Comparison of ENCODE assay signal across 10 cellular contexts in genomic region chr4:73187325-73187724, GRCh38.
DNase-seq lines count a peak whose midpoint lies in the region; ATAC-seq and TF ChIP-seq lines count a peak whose summit lies in the region.
"Had no signal": no experiment of that assay in that cellular context is flagged by ENCODE, and none has a peak within 500 bp of the region (broad histone marks: within the 10 kb centered on the region; RNA-seq: fewer than 3 reads in every experiment).

No MANE protein-coding gene starts in this region.

- ATAC-seq in GM19455 (IDR thresholded peaks at IDR 0.05; ENCODE audit: unreplicated experiment) (peak; percentile 64), upper lobe of left lung (ENCODE audit: low FRiP score in 2 of 2) (no peak), GM19397 (IDR thresholded peaks at IDR 0.05; ENCODE audit: unreplicated experiment) (no peak)

- H3K9me3 ChIP-seq in HUES48 (ENCODE audit: control insufficient read depth, insufficient read depth, low read length), result no peaks in the 10 kb centered on the region
- no peaks in the 10 kb centered on the region for H3K9me3 ChIP-seq in upper lobe of left lung
- H3K9me3 ChIP-seq in uterus, result no peaks in the 10 kb centered on the region
- H3K9me3 ChIP-seq: SJCRH30 had no signal

- no peak for TF ChIP-seq CTCF in upper lobe of left lung (IDR thresholded peaks at IDR 0.05)
- TF ChIP-seq CTCF in uterus (IDR thresholded peaks at IDR 0.05), result no peak

- DNase-seq in A172 (ENCODE audit: low spot score), result peak; percentile 1
- DNase-seq in dermis microvascular lymphatic vessel endothelial cell (ENCODE audit: low read depth in 2 of 2), result peak; percentile 60 to 84
- no peak for DNase-seq in upper lobe of left lung
- no peak for DNase-seq in NCI-H1048 (lab: John Stamatoyannopoulos, UW)
- DNase-seq in uterus, result no peak
- DNase-seq: NCI-H2081 treated with DMSO at 0.1 percent for 48 hours, SJCRH30 had no signal

- WGBS in upper lobe of left lung, 2 donors, result 46 to 59% methylated on average over 4 of the region's 4 CpGs

- H3K9ac ChIP-seq in HUES48 (ENCODE audit: low read depth, low read length), result no peak overlapping the region

- H3K4me3 ChIP-seq in HUES48 (ENCODE audit: low read depth, low read length) (no peak overlapping the region), upper lobe of left lung (no peak overlapping the region), uterus (no peak overlapping the region)
- H3K4me3 ChIP-seq: SJCRH30 had no signal

- peak overlapping the region; percentile 5 for H3K27ac ChIP-seq in HUES48 (ENCODE audit: low read depth, low read length)
- peak overlapping the region in 2 of 4 donors; percentile 11 to 51 for H3K27ac ChIP-seq in upper lobe of left lung
- no peak overlapping the region for H3K27ac ChIP-seq in uterus
- H3K27ac ChIP-seq: SJCRH30 had no signal

- H3K27me3 ChIP-seq in HUES48 (ENCODE audit: control insufficient read depth, insufficient read depth, low read length) (no peaks in the 10 kb centered on the region), upper lobe of left lung (no peaks in the 10 kb centered on the region), uterus (no peaks in the 10 kb centered on the region)
- H3K27me3 ChIP-seq: SJCRH30 had no signal

- no peak for TF ChIP-seq POLR2A in upper lobe of left lung (IDR thresholded peaks at IDR 0.05)
- no peak for TF ChIP-seq POLR2A in uterus (IDR thresholded peaks at IDR 0.05)

- H3K4me1 ChIP-seq in HUES48 (ENCODE audit: control insufficient read depth, insufficient read depth, low read length), result 0 out of 2 replicates have a peak, but pooled peaks cover 4% of the 10 kb centered on the region
- H3K4me1 ChIP-seq in upper lobe of left lung, result peaks cover 0 to 12% (median 3%) of the 10 kb centered on the region in 4 donors
- peaks cover 0 to 3% of the 10 kb centered on the region in 2 donors for H3K4me1 ChIP-seq in uterus

- no peaks in the 10 kb centered on the region; the same call in 1 of the 2 replicates for H3K36me3 ChIP-seq in HUES48 (ENCODE audit: control insufficient read depth, insufficient read depth, low read length)
- H3K36me3 ChIP-seq in upper lobe of left lung, result peaks cover 0 to 3% (median 0%) of the 10 kb centered on the region in 4 donors
- no peaks in the 10 kb centered on the region for H3K36me3 ChIP-seq in uterus

- intact Hi-C loops in uterus (cut with DNase I; ENCODE audit: low total_unique reads), result no loop called here

- TF ChIP-seq EP300 in upper lobe of left lung (IDR thresholded peaks at IDR 0.05), result no peak

Comparison
In these comparisons a context has a peak if more than half of its experiments do, and no peak if none do; other contexts are left out.
1. DNase-seq: peak in A172 (single experiment) and dermis microvascular lymphatic vessel endothelial cell (2 of 2); none in upper lobe of left lung (0 of 2), NCI-H1048 (single experiment) and uterus (0 of 2).